In the genomic region with DNA sequence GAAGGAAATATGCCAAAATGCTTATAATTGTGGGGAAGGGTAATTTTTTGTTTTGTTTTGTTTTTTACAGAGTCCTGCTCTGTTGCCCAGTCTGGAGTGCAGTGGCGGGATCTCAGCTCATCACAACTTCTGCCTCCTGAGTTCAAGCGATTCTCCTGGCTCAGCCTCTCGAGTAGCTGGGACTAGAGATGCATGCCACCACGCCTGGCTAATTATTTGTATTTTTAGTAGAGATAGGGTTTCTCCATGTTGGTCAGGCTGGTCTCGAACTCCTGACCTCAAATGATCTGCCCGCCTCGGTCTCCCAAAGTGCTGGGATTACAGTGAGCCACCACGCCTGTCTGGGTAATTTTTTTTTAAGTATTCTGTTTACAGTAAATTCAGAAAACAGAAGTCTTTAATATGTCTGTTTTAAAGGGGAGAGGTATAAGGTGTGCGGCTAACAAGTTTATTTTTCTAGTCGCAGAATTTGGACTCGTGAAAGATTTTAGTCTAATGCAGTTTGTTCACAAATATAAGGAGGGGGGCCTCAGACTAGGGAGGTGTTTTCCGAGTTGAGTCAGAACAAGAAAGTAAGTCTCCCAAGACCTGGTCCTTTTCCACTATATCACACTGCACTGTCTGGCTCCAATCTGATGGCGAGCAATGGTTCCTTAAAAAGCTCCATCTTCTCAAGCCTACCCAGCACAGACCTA, we compare ENCODE assay signal across 9 cellular contexts. TPM values are rescaled to one million over a fixed set of nuclear protein-coding genes. Genes with fewer than 3 reads are reported as not detected.
DNase-seq lines count a peak whose midpoint lies in the region; ATAC-seq and TF ChIP-seq lines count a peak whose summit lies in the region.
"Had no signal": no experiment of that assay in that cellular context is flagged by ENCODE, and none has a peak within 500 bp of the region (broad histone marks: within the 10 kb centered on the region; RNA-seq: fewer than 3 reads in every experiment).

No MANE protein-coding gene starts in this region.

- 88% methylated on average over 13 of the region's 13 CpGs for WGBS in mammary epithelial cell (ENCODE audit: low coverage, missing lambda C conversion rate)

- H3K4me2 ChIP-seq in mammary epithelial cell (ENCODE audit: insufficient read depth, low read depth, low read length): peak overlapping the region; percentile 96

- no peaks in the 10 kb centered on the region for H3K36me3 ChIP-seq in mammary epithelial cell (ENCODE audit: insufficient read depth, low read length)
- H3K36me3 ChIP-seq in neuron (ENCODE audit: insufficient read depth, low read length): no peaks in the 10 kb centered on the region

- DNase-seq in GM10248 (ENCODE audit: extremely low spot score) (peak; percentile 45), mammary epithelial cell (peak; percentile 26), retina (no peak), HUDEP-2 (lab: John Stamatoyannopoulos, UW; ENCODE audit: unreplicated experiment in 76 of 76) (no peak), HuH-7.5 (ENCODE audit: low spot score) (no peak)
- DNase-seq: foreskin fibroblast had no signal

- dilution Hi-C loops in mammary epithelial cell (cut with HindIII; ENCODE audit: low sequenced_read_pairs): no loop called here

- intact Hi-C loops in mammary epithelial cell (cut with micrococcal nuclease): loop anchor here (2.0 kb wide), 1 partner anchor 175 kb away; a partner anchor contains a TSS

- CTCF ChIA-PET in GM10248 (lab: Yijun Ruan, JAX): interaction anchor here (0.8 to 1.8 kb wide), 5 partner anchors 9 to 272 kb away, joined by 3 to 8 read pairs (median 3); no protein-coding TSS in a partner anchor
- CTCF ChIA-PET in mammary epithelial cell (lab: Charles Lee; ENCODE audit: low non-redundant PET): no interaction called here

- no peak overlapping the region for H2AFZ ChIP-seq in mammary epithelial cell (ENCODE audit: low read depth, low read length)
- H2AFZ ChIP-seq in neuron (ENCODE audit: low read depth, low read length): no peak overlapping the region

- in situ Hi-C loops in mammary epithelial cell (cut with MboI; ENCODE audit: low sequenced_read_pairs in 2 of 2): no loop called here

- POLR2A ChIA-PET in GM10248 (lab: Yijun Ruan, JAX): interaction anchor here (0.7 kb wide), 1 partner anchor 8 kb away, joined by 5 read pairs; no protein-coding TSS in a partner anchor

- H3K27ac ChIP-seq in mammary epithelial cell (ENCODE audit: insufficient read depth, low read depth, low read length): no peak overlapping the region

- H3K9ac ChIP-seq in mammary epithelial cell (ENCODE audit: insufficient read depth, low read length): peak overlapping the region; percentile 46

- H3K79me2 ChIP-seq in mammary epithelial cell (ENCODE audit: insufficient read depth, low read length): peaks cover 49% of the 10 kb centered on the region

- H3K9me3 ChIP-seq in mammary epithelial cell (replicated peaks; ENCODE audit: insufficient read depth, low read length) (no peaks in the 10 kb centered on the region), neuron (ENCODE audit: low read length) (no peaks in the 10 kb centered on the region)

- H3K4me1 ChIP-seq in mammary epithelial cell (ENCODE audit: insufficient read depth, low read length) (peaks cover 15% of the 10 kb centered on the region), neuron (ENCODE audit: insufficient read depth, low read length) (peaks cover 8% of the 10 kb centered on the region)

- H3K27me3 ChIP-seq in mammary epithelial cell (ENCODE audit: insufficient read depth, low read length) (no peaks in the 10 kb centered on the region), neuron (ENCODE audit: insufficient read depth, low read length) (peaks cover 36% of the 10 kb centered on the region)

- ATAC-seq in HG03095 (IDR thresholded peaks at IDR 0.05; ENCODE audit: unreplicated experiment): peak; percentile 25
- no peak for ATAC-seq in HG03159 (IDR thresholded peaks at IDR 0.05; ENCODE audit: unreplicated experiment)

- H3K4me3 ChIP-seq in mammary epithelial cell (replicated peaks in 1 of 3; ENCODE audit: insufficient read depth in 1 of 3, low read depth in 2 of 3, low read length in 3 of 3): peak overlapping the region; percentile 53 to 75 (median 75)
- peak overlapping the region; percentile 4 for H3K4me3 ChIP-seq in neuron (ENCODE audit: low read length)

- TF ChIP-seq CTCF in GM10248 (IDR thresholded peaks at IDR 0.05; ENCODE audit: control extremely low read depth, extremely low read depth, low read depth, missing control alignments) (no peak), mammary epithelial cell (conservative IDR thresholded peaks at IDR 0.05 in 1 of 2, IDR thresholded peaks at IDR 0.05 in 1 of 2; ENCODE audit: extremely low read depth in 1 of 2, insufficient read depth in 1 of 2, low read depth in 1 of 2, low read length in 2 of 2) (no peak)

- H4K20me1 ChIP-seq in mammary epithelial cell (ENCODE audit: insufficient read depth, low read length): no peaks in the 10 kb centered on the region

- BruUV-seq in mammary epithelial cell (replicated peaks; lab: Mats Ljungman, UMichigan): TSS peak; percentile 22

RNA-seq across cellular contexts. Expression of a gene that starts 1.5 kb away (rescaled TPM):
- total RNA-seq in mammary epithelial cell: 100 to 1,000 TPM in 1 of 2 donors, 10 to 100 TPM in 1; 28.9 to 126 TPM
- polyA plus RNA-seq in mammary epithelial cell: 27.6 TPM
- 45.5 TPM for polyA minus RNA-seq in mammary epithelial cell

Comparison
In these comparisons a context has a peak if more than half of its experiments do, and no peak if none do; other contexts are left out.
1. DNase-seq: peak in GM10248 (single experiment) and mammary epithelial cell (single experiment); none in retina (single experiment), HUDEP-2 (0 of 76) and HuH-7.5 (single experiment).